ENCODE assay signal across 15 cellular contexts in the genomic region with DNA sequence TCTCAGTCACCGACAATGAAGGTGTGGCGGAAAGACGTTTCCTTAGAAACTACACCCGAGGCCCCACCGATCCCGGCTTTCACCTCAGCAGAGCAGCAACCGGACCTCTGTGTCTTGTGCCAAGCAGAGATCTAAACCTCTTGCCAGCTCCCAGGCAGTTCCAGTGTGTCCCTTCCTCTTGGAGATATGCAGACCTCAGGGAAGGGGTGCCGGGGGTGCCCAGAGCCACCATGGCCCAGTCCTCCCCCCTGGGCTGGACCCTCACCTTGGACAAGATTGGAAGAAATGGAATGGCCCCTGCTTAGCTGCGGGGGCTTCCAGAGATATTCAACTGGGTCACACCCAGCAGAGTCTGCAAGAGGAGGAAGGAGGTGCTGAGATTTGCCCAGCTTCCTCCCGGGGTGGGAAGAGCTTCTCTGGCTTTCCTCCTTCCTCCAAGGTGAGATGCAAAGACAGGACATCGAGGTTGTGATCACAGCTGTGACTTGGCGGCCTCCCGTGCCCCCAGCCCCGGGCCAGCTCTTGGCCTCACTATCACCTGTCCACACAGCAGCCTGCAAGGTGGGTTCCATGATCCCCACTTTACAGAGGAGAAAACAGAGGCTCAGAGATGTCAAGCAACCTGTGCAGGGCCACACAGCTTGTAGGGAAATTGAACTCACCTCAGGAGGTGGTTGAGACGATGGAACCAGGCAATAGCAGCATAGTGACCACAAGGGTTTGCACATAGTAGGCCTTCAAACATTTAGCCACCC.
"Had no signal": no experiment of that assay in that cellular context is flagged by ENCODE, and none has a peak within 500 bp of the region (broad histone marks: within the 10 kb centered on the region; RNA-seq: fewer than 3 reads in every experiment).

No MANE protein-coding gene starts in this region.

- ATAC-seq: activated CD4-positive, alpha-beta T cell treated with anti-CD3 and anti-CD28 coated beads for 36 hours; left cardiac atrium; right cardiac atrium; stimulated activated naive B cell treated with anti-CD40 and anti-IgM and Interleukin-4, amounts not matched to agents 10 μg/mL and 1 μg/mL and 100 μg/mL, for 72 hours had no signal

- H3K4me1 ChIP-seq: adrenal gland, transverse colon had no signal

- H3K27me3 Mint-ChIP-seq: activated CD4-positive, alpha-beta memory T cell treated with anti-CD3 and anti-CD28 coated beads, Interleukin-2, amount 10 ng/mL, durations not matched to agents 7 days and 5 days; activated naive CD4-positive, alpha-beta T cell treated with anti-CD3 and anti-CD28 coated beads, Interleukin-2, amount 10 ng/mL, durations not matched to agents 7 days and 5 days; stimulated activated naive B cell treated with anti-CD40 and anti-IgM and Interleukin-4, amounts not matched to agents 10 μg/mL and 1 μg/mL and 100 μg/mL, for 72 hours had no signal

- H3K4me1 Mint-ChIP-seq: activated CD4-positive, alpha-beta memory T cell treated with anti-CD3 and anti-CD28 coated beads, Interleukin-2, amount 10 ng/mL, durations not matched to agents 7 days and 5 days; activated CD4-positive, alpha-beta T cell treated with anti-CD3 and anti-CD28 coated beads for 36 hours; activated naive CD4-positive, alpha-beta T cell treated with anti-CD3 and anti-CD28 coated beads, Interleukin-2, amount 10 ng/mL, durations not matched to agents 7 days and 5 days; stimulated activated naive B cell treated with anti-CD40 and anti-IgM and Interleukin-4, amounts not matched to agents 10 μg/mL and 1 μg/mL and 100 μg/mL, for 72 hours had no signal

- H3K9me3 Mint-ChIP-seq: activated CD4-positive, alpha-beta memory T cell treated with anti-CD3 and anti-CD28 coated beads, Interleukin-2, amount 10 ng/mL, durations not matched to agents 7 days and 5 days; activated naive CD4-positive, alpha-beta T cell treated with anti-CD3 and anti-CD28 coated beads, Interleukin-2, amount 10 ng/mL, durations not matched to agents 7 days and 5 days; activated T-helper 2 cell treated with anti-CD3 and anti-CD28 coated beads, Interferon-gamma antibody, Interleukin-2, Interleukin-4, amounts not matched to agents 10 μg/mL and 5 μg/mL and 100 μg/mL, durations not matched to agents 14 hours and 24 hours and 36 hours had no signal

- H3K36me3 Mint-ChIP-seq: activated naive CD4-positive, alpha-beta T cell treated with anti-CD3 and anti-CD28 coated beads, Interleukin-2, amount 10 ng/mL, durations not matched to agents 7 days and 5 days; stimulated activated naive B cell treated with anti-CD40 and anti-IgM and Interleukin-4, amounts not matched to agents 10 μg/mL and 1 μg/mL and 100 μg/mL, for 72 hours had no signal

- H3K4me3 ChIP-seq: adrenal gland, smooth muscle cell, transverse colon had no signal

- H3K27me3 ChIP-seq: adrenal gland, transverse colon had no signal

- H3K9me3 ChIP-seq: adrenal gland, transverse colon had no signal

- H3K4me2 ChIP-seq: smooth muscle cell had no signal

- H3K36me3 ChIP-seq: adrenal gland, transverse colon, WERI-Rb-1 had no signal

- H3K27ac ChIP-seq: adrenal gland, transverse colon, WERI-Rb-1 had no signal

- DNase-seq: activated CD4-positive, alpha-beta memory T cell treated with anti-CD3 and anti-CD28 coated beads, Interleukin-2, amount 10 ng/mL, durations not matched to agents 7 days and 5 days; activated CD4-positive, alpha-beta T cell treated with anti-CD3 and anti-CD28 coated beads for 36 hours; activated naive CD4-positive, alpha-beta T cell treated with anti-CD3 and anti-CD28 coated beads, Interleukin-2, amount 10 ng/mL, durations not matched to agents 7 days and 5 days; cerebellar nuclear complex; left cardiac atrium; right cardiac atrium; stimulated activated naive B cell treated with anti-CD40 and anti-IgM and Interleukin-4, amounts not matched to agents 10 μg/mL and 1 μg/mL and 100 μg/mL, for 72 hours; substantia nigra; T-helper 1 cell; transverse colon; WERI-Rb-1 had no signal

- H3K27ac Mint-ChIP-seq: activated CD4-positive, alpha-beta memory T cell treated with anti-CD3 and anti-CD28 coated beads, Interleukin-2, amount 10 ng/mL, durations not matched to agents 7 days and 5 days; activated CD4-positive, alpha-beta T cell treated with anti-CD3 and anti-CD28 coated beads for 36 hours; activated naive CD4-positive, alpha-beta T cell treated with anti-CD3 and anti-CD28 coated beads, Interleukin-2, amount 10 ng/mL, durations not matched to agents 7 days and 5 days; activated T-helper 2 cell treated with anti-CD3 and anti-CD28 coated beads, Interferon-gamma antibody, Interleukin-2, Interleukin-4, amounts not matched to agents 10 μg/mL and 5 μg/mL and 100 μg/mL, durations not matched to agents 14 hours and 24 hours and 36 hours; stimulated activated naive B cell treated with anti-CD40 and anti-IgM and Interleukin-4, amounts not matched to agents 10 μg/mL and 1 μg/mL and 100 μg/mL, for 72 hours had no signal

- H3K4me3 Mint-ChIP-seq: activated CD4-positive, alpha-beta memory T cell treated with anti-CD3 and anti-CD28 coated beads, Interleukin-2, amount 10 ng/mL, durations not matched to agents 7 days and 5 days; activated CD4-positive, alpha-beta T cell treated with anti-CD3 and anti-CD28 coated beads for 36 hours; activated naive CD4-positive, alpha-beta T cell treated with anti-CD3 and anti-CD28 coated beads, Interleukin-2, amount 10 ng/mL, durations not matched to agents 7 days and 5 days; neural crest cell; stimulated activated naive B cell treated with anti-CD40 and anti-IgM and Interleukin-4, amounts not matched to agents 10 μg/mL and 1 μg/mL and 100 μg/mL, for 72 hours had no signal
